In the genomic region with DNA sequence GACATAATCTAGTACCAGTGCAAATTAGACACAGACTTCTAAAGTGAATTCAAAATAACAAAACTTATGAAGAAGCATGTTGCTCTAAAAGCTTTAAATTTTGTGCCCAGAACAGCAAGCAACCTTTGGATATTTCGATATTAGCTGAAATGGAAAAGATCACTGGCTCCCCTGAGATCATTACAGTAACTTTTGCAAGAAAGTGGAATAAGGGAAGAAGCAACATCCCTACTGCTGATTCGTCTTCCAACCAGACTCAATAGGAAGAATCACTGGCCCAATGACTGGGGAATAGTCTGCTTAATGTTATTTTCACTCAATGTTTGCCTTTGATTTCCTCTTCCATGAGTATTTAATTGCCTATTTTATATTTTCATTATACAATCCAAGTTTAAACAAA, we compare ENCODE assay signal across 16 cellular contexts. TPM values are rescaled to one million over a fixed set of nuclear protein-coding genes. Genes with fewer than 3 reads are reported as not detected.
A peak's percentile ranks its signal among the peaks of the same experiment; 100 is the strongest.
DNase-seq lines count a peak whose midpoint lies in the region; ATAC-seq and TF ChIP-seq lines count a peak whose summit lies in the region.
"Had no signal": no experiment of that assay in that cellular context is flagged by ENCODE, and none has a peak within 500 bp of the region (broad histone marks: within the 10 kb centered on the region; RNA-seq: fewer than 3 reads in every experiment).

No MANE protein-coding gene starts in this region.

- H3F3A ChIP-seq in SU-DHL-6 (ENCODE audit: insufficient read depth) = peaks cover 25% of the 10 kb centered on the region
- H3F3A ChIP-seq in PC-3 (ENCODE audit: low read length, unreplicated experiment) = no peaks in the 10 kb centered on the region

- peak overlapping the region; percentile 25; the same call in 1 of the 2 replicates for H3K4me3 Mint-ChIP-seq in HFFc6
- H3K4me3 Mint-ChIP-seq: activated naive CD8-positive, alpha-beta T cell treated with anti-CD3 and anti-CD28 coated beads, Interleukin-2, amount 10 ng/mL, durations not matched to agents 7 days and 5 days; CD8-positive, alpha-beta memory T cell; T-helper 2 cell treated with Interferon-gamma antibody and Interleukin-4, amounts not matched to agents 5 μg/mL and 100 μg/mL, for 36 hours had no signal

- CTCF ChIA-PET in HEK293T (lab: Yijun Ruan, JAX) = interaction anchor here (1.1 kb wide), 1 partner anchor 288 kb away, joined by 4 read pairs; no protein-coding TSS in a partner anchor
- CTCF ChIA-PET in PC-3 (lab: Charles Lee) = interaction anchor here (1.0 kb wide), 1 partner anchor 303 kb away, joined by 6 read pairs; no protein-coding TSS in a partner anchor

- TF ChIP-seq POLR2A in stomach (IDR thresholded peaks at IDR 0.05) = no peak

- H3K27me3 ChIP-seq in SU-DHL-6 (ENCODE audit: low read length) (no peaks in the 10 kb centered on the region), stomach (peaks cover 0 to 28% (median 0%) of the 10 kb centered on the region in 3 donors), PC-3 (ENCODE audit: low read length) (no peaks in the 10 kb centered on the region)
- H3K27me3 ChIP-seq: ovary had no signal

- H3K9me3 ChIP-seq in SU-DHL-6 (ENCODE audit: insufficient read depth, low read length) (no peaks in the 10 kb centered on the region), stomach (no peaks in the 10 kb centered on the region), PC-3 (ENCODE audit: low read length) (no peaks in the 10 kb centered on the region)
- H3K9me3 ChIP-seq: ovary had no signal

- BruUV-seq in PC-3 (replicated peaks; lab: Mats Ljungman, UMichigan) = no TSS peak

- H2AFZ ChIP-seq in SU-DHL-6 (ENCODE audit: low read depth, low read length, severe bottlenecking) = no peak overlapping the region
- H2AFZ ChIP-seq in PC-3 (ENCODE audit: low read length) = no peak overlapping the region; the same call in 1 of the 2 replicates

- H3K4me1 Mint-ChIP-seq in HFFc6 (ENCODE audit: low read depth) = peaks cover 18% of the 10 kb centered on the region

- TF ChIP-seq CTCF in HFFc6 (IDR thresholded peaks at IDR 0.05) = no peak
- no peak for TF ChIP-seq CTCF in SU-DHL-6 (IDR thresholded peaks at IDR 0.05; ENCODE audit: insufficient read depth, low read length, poor library complexity, severe bottlenecking)
- no peak for TF ChIP-seq CTCF in stomach (IDR thresholded peaks at IDR 0.05)
- TF ChIP-seq CTCF in PC-3 (conservative IDR thresholded peaks at IDR 0.05; ENCODE audit: low read depth, low read length) = no peak

- peaks cover 63% of the 10 kb centered on the region for H3K79me2 ChIP-seq in SU-DHL-6 (ENCODE audit: insufficient read depth, low read length)
- peaks cover 40% of the 10 kb centered on the region for H3K79me2 ChIP-seq in PC-3 (ENCODE audit: low read length)

- H3K9me2 ChIP-seq in SU-DHL-6 (replicated peaks; ENCODE audit: insufficient read depth, low read length) (no peaks in the 10 kb centered on the region), PC-3 (replicated peaks; ENCODE audit: low read length) (no peaks in the 10 kb centered on the region)

- POLR2A ChIA-PET in HEK293T (lab: Yijun Ruan, JAX) (interaction anchor here (1.4 to 2.5 kb wide), 3 partner anchors 7 to 300 kb away, joined by 4 to 7 read pairs (median 4); a partner anchor contains a TSS), PC-3 (lab: Charles Lee; ENCODE audit: unreplicated experiment) (no interaction called here)

- peaks cover 0 to 11% (median 0%) of the 10 kb centered on the region in 4 donors for H3K4me1 ChIP-seq in stomach
- peaks cover 10% of the 10 kb centered on the region for H3K4me1 ChIP-seq in PC-3 (ENCODE audit: insufficient read depth, low read length)

- no peak for TF ChIP-seq EP300 in stomach (IDR thresholded peaks at IDR 0.05)

- H3K27ac ChIP-seq in SU-DHL-6 (ENCODE audit: low read depth, low read length) = no peak overlapping the region
- H3K27ac ChIP-seq in stomach = peak overlapping the region in 4 of 5 donors; percentile 52 to 80 (median 72)
- no peak overlapping the region for H3K27ac ChIP-seq in PC-3 (ENCODE audit: low read length)
- H3K27ac ChIP-seq: coronary artery, ovary had no signal

- no peaks in the 10 kb centered on the region for H3K9me3 Mint-ChIP-seq in HFFc6
- H3K9me3 Mint-ChIP-seq: activated naive CD8-positive, alpha-beta T cell treated with anti-CD3 and anti-CD28 coated beads, Interleukin-2, amount 10 ng/mL, durations not matched to agents 7 days and 5 days; CD8-positive, alpha-beta memory T cell; T-helper 2 cell treated with Interferon-gamma antibody and Interleukin-4, amounts not matched to agents 5 μg/mL and 100 μg/mL, for 36 hours had no signal

- H3K27ac Mint-ChIP-seq in HFFc6 = no peak overlapping the region
- H3K27ac Mint-ChIP-seq: activated naive CD8-positive, alpha-beta T cell treated with anti-CD3 and anti-CD28 coated beads, Interleukin-2, amount 10 ng/mL, durations not matched to agents 7 days and 5 days; CD8-positive, alpha-beta memory T cell; T-helper 2 cell treated with Interferon-gamma antibody and Interleukin-4, amounts not matched to agents 5 μg/mL and 100 μg/mL, for 36 hours had no signal

- H3K27me3 Mint-ChIP-seq in HFFc6 (ENCODE audit: insufficient read depth) = peaks cover 9% of the 10 kb centered on the region; the same call in 1 of the 2 replicates

- H3K4me3 ChIP-seq in SU-DHL-6 (ENCODE audit: insufficient read depth, low read length, poor library complexity, severe bottlenecking) (no peak overlapping the region), stomach (no peak overlapping the region), PC-3 (ENCODE audit: low read length) (no peak overlapping the region)
- H3K4me3 ChIP-seq: coronary artery, ovary had no signal

- intact Hi-C loops in stomach (cut with DNase I; ENCODE audit: low total_unique reads) = no loop called here
- intact Hi-C loops in PC-3 (cut with micrococcal nuclease) = no loop called here

- H3K36me3 ChIP-seq in SU-DHL-6 (ENCODE audit: low read length) (peaks cover 10% of the 10 kb centered on the region; the same call in 1 of the 2 replicates), stomach (no peaks in the 10 kb centered on the region), PC-3 (ENCODE audit: low read depth, low read length) (no peaks in the 10 kb centered on the region)
- H3K36me3 ChIP-seq: ovary had no signal

- DNase-seq in HFFc6 (no peak), left kidney (ENCODE audit: low read depth, low spot score) (peak; percentile 40), stomach (no peak), NCI-H2081 treated with DMSO at 0.1 percent for 48 hours (lab: John Stamatoyannopoulos, UW) (no peak), HEK293T (ENCODE audit: extremely low spot score) (no peak), PC-3 (no peak)
- no peak for DNase-seq in activated CD4-positive, alpha-beta T cell treated with anti-CD3 and anti-CD28 coated beads, Interleukin-2, amount 50 U/mL, for 48 hours
- DNase-seq: activated naive CD8-positive, alpha-beta T cell treated with anti-CD3 and anti-CD28 coated beads, Interleukin-2, amount 10 ng/mL, durations not matched to agents 7 days and 5 days; CD8-positive, alpha-beta memory T cell; foreskin fibroblast; ovary; stimulated activated CD4-positive, alpha-beta T cell treated with anti-CD3 and anti-CD28 coated beads, Interleukin-2, amount 100 ng/mL, for 24 hours; stimulated activated naive CD4-positive, alpha-beta T cell treated with Interleukin-2 at 50 U/mL for 16 hours had no signal

- WGBS in stomach, 5 donors = 16 to 57% (median 42%) methylated on average over 2 of the region's 2 CpGs

- peaks cover 7% of the 10 kb centered on the region; the same call in 1 of the 2 replicates for H4K20me1 ChIP-seq in SU-DHL-6 (ENCODE audit: low read depth, low read length)
- H4K20me1 ChIP-seq in PC-3 (ENCODE audit: low read length) = no peaks in the 10 kb centered on the region

- ATAC-seq in PC-3 = no peak

- H3K36me3 Mint-ChIP-seq in HFFc6 (ENCODE audit: low read depth) = no peaks in the 10 kb centered on the region

- H3K4me2 ChIP-seq in SU-DHL-6 (ENCODE audit: low read depth, low read length, poor library complexity, severe bottlenecking) (peak overlapping the region; percentile 1), PC-3 (ENCODE audit: low read length) (no peak overlapping the region)

- H3K9ac ChIP-seq in SU-DHL-6 (ENCODE audit: low read length) (no peak overlapping the region), PC-3 (ENCODE audit: low read length) (no peak overlapping the region)

TF ChIP-seq in HEK293T, 16 proteins besides CTCF, POLR2A, EP300 and RAD21:
- no peak for TF ChIP-seq SUZ12 (IDR thresholded peaks at IDR 0.05)
- TF ChIP-seq CTBP1 (IDR thresholded peaks at IDR 0.05; ENCODE audit: borderline replicate concordance) = no peak
- no peak for TF ChIP-seq ELF4 (IDR thresholded peaks at IDR 0.05)
- no peak for TF ChIP-seq BHLHE40 (IDR thresholded peaks at IDR 0.05; ENCODE audit: borderline replicate concordance)
- TF ChIP-seq, protein P1, sequence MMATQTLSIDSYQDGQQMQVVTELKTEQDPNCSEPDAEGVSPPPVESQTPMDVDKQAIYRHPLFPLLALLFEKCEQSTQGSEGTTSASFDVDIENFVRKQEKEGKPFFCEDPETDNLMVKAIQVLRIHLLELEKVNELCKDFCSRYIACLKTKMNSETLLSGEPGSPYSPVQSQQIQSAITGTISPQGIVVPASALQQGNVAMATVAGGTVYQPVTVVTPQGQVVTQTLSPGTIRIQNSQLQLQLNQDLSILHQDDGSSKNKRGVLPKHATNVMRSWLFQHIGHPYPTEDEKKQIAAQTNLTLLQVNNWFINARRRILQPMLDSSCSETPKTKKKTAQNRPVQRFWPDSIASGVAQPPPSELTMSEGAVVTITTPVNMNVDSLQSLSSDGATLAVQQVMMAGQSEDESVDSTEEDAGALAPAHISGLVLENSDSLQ (IDR thresholded peaks at IDR 0.05) = no peak
- TF ChIP-seq FOXA1 (IDR thresholded peaks at IDR 0.05) = no peak
- TF ChIP-seq FOXM1 (IDR thresholded peaks at IDR 0.05; ENCODE audit: borderline replicate concordance) = no peak
- no peak for TF ChIP-seq ZNF384 (IDR thresholded peaks at IDR 0.05)
- no peak for TF ChIP-seq FOXK2 (IDR thresholded peaks at IDR 0.05)
- no peak for TF ChIP-seq TARDBP (IDR thresholded peaks at IDR 0.05)
- TF ChIP-seq NFRKB (IDR thresholded peaks at IDR 0.05) = no peak
- TF ChIP-seq HDGF (IDR thresholded peaks at IDR 0.05; ENCODE audit: borderline replicate concordance) = no peak
- TF ChIP-seq LEF1 (IDR thresholded peaks at IDR 0.05; ENCODE audit: borderline replicate concordance) = no peak
- no peak for TF ChIP-seq ARNT (IDR thresholded peaks at IDR 0.05)
- TF ChIP-seq L3MBTL2 (conservative IDR thresholded peaks at IDR 0.05) = no peak
- no peak for TF ChIP-seq SP1 (IDR thresholded peaks at IDR 0.05)

RNA-seq across cellular contexts. Expression of a gene that starts 7.9 kb away (rescaled TPM):
- total RNA-seq in HFFc6 (2021; fragmentation: NEBNext Ultra II Directional; extraction: Animal tissue kit (Norgen Biotek cat#: 25700)) = 10 to 100 TPM in 2 of 6 experiments, 1 to 10 TPM in 4; 7.2 to 12.3 (median 9.1) TPM
- 100 to 1,000 TPM in 1 of 5 donors, 10 to 100 TPM in 2, 1 to 10 TPM in 2; 4.6 to 127 (median 12.3) TPM for total RNA-seq in stomach
- polyA plus RNA-seq in stomach = 10 to 100 TPM in 1 of 3 donors, 1 to 10 TPM in 2; 8.9 to 10.0 (median 9.2) TPM
- 9.6 and 18.4 TPM in 2 replicates for total RNA-seq in PC-3 (2014; rRNA removed)

Comparison
In these comparisons a context has a peak if more than half of its experiments do, and no peak if none do; other contexts are left out.
1. H3K27ac ChIP-seq: peak in stomach (4 of 5); none in SU-DHL-6 (single experiment) and PC-3 (single experiment).